In the genomic region with DNA sequence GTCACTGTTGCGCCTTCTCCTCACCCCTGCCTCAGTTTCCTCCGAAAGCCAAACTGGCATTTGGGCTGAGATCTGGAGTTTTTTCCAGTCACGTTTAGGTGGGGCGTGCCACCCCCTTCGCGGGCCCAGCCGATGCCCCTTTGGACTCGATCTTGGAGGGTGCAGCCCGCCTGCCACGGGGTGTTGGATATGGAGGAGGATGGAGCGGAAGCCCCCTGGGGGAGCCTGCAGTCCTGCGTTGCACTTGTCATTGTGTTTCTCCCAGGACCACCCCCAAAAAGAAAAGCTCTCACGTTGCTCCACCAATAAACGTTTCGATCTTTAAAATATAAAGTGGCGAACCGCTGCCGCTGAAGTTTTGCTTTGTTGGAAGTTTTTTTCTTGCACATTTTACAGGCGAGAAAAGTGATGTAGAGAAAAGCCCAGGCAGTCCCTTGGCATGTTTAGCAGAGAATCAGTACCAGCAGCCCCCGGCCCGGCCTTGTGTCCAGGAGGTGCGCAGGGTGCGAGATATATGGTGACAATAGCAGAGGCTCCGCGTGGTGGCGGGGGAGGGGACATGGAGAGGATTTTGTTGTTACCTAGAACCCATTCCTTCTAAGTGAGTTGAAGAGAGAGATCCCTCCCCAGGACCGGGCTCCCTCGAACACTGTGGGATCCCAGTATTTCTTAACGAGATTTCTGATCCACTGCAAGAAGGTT, we compare ENCODE assay signal across 8 cellular contexts. TPM values are rescaled to one million over a fixed set of nuclear protein-coding genes. Genes with fewer than 3 reads are reported as not detected.
DNase-seq lines count a peak whose midpoint lies in the region; ATAC-seq, FAIRE-seq and TF ChIP-seq lines count a peak whose summit lies in the region.

No MANE protein-coding gene starts in this region.

- H3K4me3 ChIP-seq in GM06990 (replicated peaks; ENCODE audit: low read depth, low read length): peak overlapping the region; percentile 82
- peak overlapping the region; percentile 69 to 94 (median 76) for H3K4me3 ChIP-seq in Peyer's patch
- H3K4me3 ChIP-seq in choroid plexus epithelial cell (ENCODE audit: low read depth, low read length): peak overlapping the region; percentile 94
- H3K4me3 ChIP-seq in mucosa of rectum (ENCODE audit: low read length in 2 of 2): peak overlapping the region; percentile 80 to 88

- H3K9ac ChIP-seq in mucosa of rectum (ENCODE audit: low read depth in 1 of 2, low read length in 2 of 2): peak overlapping the region; percentile 68 to 75

- H3K9me3 ChIP-seq in Peyer's patch: no peaks in the 10 kb centered on the region
- H3K9me3 ChIP-seq in mucosa of rectum (ENCODE audit: control insufficient read depth in 2 of 2, low read length in 2 of 2): no peaks in the 10 kb centered on the region

- no peaks in the 10 kb centered on the region for H3K27me3 ChIP-seq in GM06990 (replicated peaks; ENCODE audit: control insufficient read depth, insufficient read depth, low read length)
- H3K27me3 ChIP-seq in Peyer's patch: no peaks in the 10 kb centered on the region
- H3K27me3 ChIP-seq in mucosa of rectum (ENCODE audit: control insufficient read depth in 2 of 2, insufficient read depth in 2 of 2, low read length in 2 of 2): peaks cover 5 to 13% of the 10 kb centered on the region in 2 donors

- H3K4me1 ChIP-seq in Peyer's patch (peaks cover 0 to 17% (median 0%) of the 10 kb centered on the region in 4 donors), mucosa of rectum (ENCODE audit: control insufficient read depth in 2 of 2, insufficient read depth in 2 of 2, low read length in 2 of 2) (peaks cover 3 to 7% of the 10 kb centered on the region in 2 donors)

- H3K27ac ChIP-seq in Peyer's patch (peak overlapping the region; percentile 68 to 84 (median 74)), mucosa of rectum (ENCODE audit: low read depth in 2 of 2, low read length in 2 of 2) (peak overlapping the region; percentile 29 to 68)

- DNase-seq in GM06990 (ENCODE audit: extremely low read depth, insufficient read length) (no peak), Peyer's patch (peak in 1 of 3 donors; percentile 59), choroid plexus epithelial cell (ENCODE audit: low read depth) (no peak), GM03348 (ENCODE audit: low spot score) (no peak), frontal cortex (ENCODE audit: low spot score in 2 of 2) (no peak), NCI-H446 (lab: John Stamatoyannopoulos, UW) (no peak)

- H3K36me3 ChIP-seq in GM06990 (ENCODE audit: control insufficient read depth, insufficient read depth, low read length): no peaks in the 10 kb centered on the region
- no peaks in the 10 kb centered on the region for H3K36me3 ChIP-seq in Peyer's patch
- no peaks in the 10 kb centered on the region for H3K36me3 ChIP-seq in mucosa of rectum (ENCODE audit: control insufficient read depth in 2 of 2, insufficient read depth in 2 of 2, low read length in 2 of 2)

- no peak for ATAC-seq in HG03439 (IDR thresholded peaks at IDR 0.05; ENCODE audit: unreplicated experiment)

- TF ChIP-seq CTCF in GM06990 (IDR thresholded peaks at IDR 0.05; ENCODE audit: insufficient read depth, low read length, poor library complexity, severe bottlenecking) (no peak), Peyer's patch (IDR thresholded peaks at IDR 0.05) (no peak), choroid plexus epithelial cell (conservative IDR thresholded peaks at IDR 0.05; ENCODE audit: low read depth, low read length) (peak; percentile 13)

- FAIRE-seq in frontal cortex (lab: Jason Lieb, UNC): no peak

- TF ChIP-seq POLR2A in Peyer's patch (IDR thresholded peaks at IDR 0.05): no peak

RNA-seq across cellular contexts. Expression of a gene that starts 0.7 kb away (rescaled TPM):
- total RNA-seq in Peyer's patch (10 to 100 TPM in 2 of 4 donors, 1 to 10 TPM in 2; 5.0 to 11.4 (median 8.5) TPM), frontal cortex (22.8 TPM)
